1 cellular context compared by ENCODE assay signal in the genomic region with DNA sequence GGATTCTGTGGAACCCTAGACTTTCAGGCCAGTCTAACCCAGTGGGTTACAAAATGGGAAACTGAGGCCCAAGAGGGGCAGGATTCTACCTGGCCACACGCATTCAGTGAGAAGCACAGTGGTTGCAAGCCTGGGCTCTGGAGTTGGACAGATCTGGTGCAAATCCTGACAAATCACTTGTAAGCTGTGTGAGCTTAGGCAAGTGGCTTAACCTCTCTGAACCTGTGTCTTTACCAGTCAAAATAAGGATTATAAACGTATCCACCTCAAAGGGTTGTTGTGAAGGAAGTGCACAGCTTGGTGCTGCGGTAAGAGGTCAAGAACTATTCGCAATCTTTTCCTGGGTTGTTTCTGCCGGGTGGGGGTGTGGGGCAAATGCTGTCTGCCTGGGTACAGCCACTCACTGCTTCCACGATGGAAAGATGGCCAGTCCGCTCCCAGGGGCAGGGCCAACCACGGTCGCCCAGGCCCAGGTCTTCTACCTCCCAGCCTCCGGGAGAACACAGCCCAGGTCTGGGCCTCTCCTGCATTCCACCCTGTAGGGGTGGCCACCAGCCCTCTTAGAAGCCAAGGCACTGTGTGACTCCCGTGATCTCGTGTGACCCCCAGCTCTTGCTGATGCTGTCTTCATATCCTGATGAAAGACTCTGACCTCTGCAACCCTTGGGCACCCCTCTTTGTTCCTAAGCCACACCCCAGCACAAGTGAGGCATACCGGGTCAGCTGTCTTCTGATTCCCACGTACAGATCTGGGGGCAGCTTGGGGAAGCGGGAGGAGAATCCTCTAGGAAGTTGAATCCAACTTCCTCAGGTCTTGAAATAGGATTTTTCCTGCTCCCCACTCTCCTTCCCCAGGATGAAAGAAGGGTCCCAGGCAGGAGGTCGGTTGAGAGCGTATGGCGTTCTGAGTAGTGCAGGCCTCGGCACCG.
TF ChIP-seq lines count a peak whose summit lies in the region.

No MANE protein-coding gene starts in this region.

TF ChIP-seq in SK-N-SH, 30 proteins besides CTCF, POLR2A, EP300 and RAD21:
- TF ChIP-seq TAF1 (IDR thresholded peaks at IDR 0.05; ENCODE audit: borderline replicate concordance, low read depth, low read length) (no peak), NRF1 (IDR thresholded peaks at IDR 0.05; ENCODE audit: low read depth, low read length) (no peak), MXI1 (IDR thresholded peaks at IDR 0.05; ENCODE audit: low read depth, low read length) (no peak), GABPA (IDR thresholded peaks at IDR 0.05; ENCODE audit: low read depth) (no peak), RCOR1 (IDR thresholded peaks at IDR 0.05; ENCODE audit: low read length) (no peak), GATA2 (CRISPR knock-in tag; IDR thresholded peaks at IDR 0.05) (no peak), TCF12 (IDR thresholded peaks at IDR 0.05) (no peak), FOXJ3 (CRISPR knock-in tag; IDR thresholded peaks at IDR 0.05) (no peak)
- TF ChIP-seq, protein P1, sequence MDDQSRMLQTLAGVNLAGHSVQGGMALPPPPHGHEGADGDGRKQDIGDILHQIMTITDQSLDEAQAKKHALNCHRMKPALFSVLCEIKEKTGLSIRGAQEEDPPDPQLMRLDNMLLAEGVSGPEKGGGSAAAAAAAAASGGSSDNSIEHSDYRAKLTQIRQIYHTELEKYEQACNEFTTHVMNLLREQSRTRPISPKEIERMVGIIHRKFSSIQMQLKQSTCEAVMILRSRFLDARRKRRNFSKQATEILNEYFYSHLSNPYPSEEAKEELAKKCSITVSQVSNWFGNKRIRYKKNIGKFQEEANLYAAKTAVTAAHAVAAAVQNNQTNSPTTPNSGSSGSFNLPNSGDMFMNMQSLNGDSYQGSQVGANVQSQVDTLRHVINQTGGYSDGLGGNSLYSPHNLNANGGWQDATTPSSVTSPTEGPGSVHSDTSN (IDR thresholded peaks at IDR 0.05) = no peak
- TF ChIP-seq, protein P2, sequence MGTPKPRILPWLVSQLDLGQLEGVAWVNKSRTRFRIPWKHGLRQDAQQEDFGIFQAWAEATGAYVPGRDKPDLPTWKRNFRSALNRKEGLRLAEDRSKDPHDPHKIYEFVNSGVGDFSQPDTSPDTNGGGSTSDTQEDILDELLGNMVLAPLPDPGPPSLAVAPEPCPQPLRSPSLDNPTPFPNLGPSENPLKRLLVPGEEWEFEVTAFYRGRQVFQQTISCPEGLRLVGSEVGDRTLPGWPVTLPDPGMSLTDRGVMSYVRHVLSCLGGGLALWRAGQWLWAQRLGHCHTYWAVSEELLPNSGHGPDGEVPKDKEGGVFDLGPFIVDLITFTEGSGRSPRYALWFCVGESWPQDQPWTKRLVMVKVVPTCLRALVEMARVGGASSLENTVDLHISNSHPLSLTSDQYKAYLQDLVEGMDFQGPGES (IDR thresholded peaks at IDR 0.05; ENCODE audit: low read depth, low read length) = no peak
- TF ChIP-seq, protein P3, sequence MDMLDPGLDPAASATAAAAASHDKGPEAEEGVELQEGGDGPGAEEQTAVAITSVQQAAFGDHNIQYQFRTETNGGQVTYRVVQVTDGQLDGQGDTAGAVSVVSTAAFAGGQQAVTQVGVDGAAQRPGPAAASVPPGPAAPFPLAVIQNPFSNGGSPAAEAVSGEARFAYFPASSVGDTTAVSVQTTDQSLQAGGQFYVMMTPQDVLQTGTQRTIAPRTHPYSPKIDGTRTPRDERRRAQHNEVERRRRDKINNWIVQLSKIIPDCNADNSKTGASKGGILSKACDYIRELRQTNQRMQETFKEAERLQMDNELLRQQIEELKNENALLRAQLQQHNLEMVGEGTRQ (IDR thresholded peaks at IDR 0.05; ENCODE audit: borderline replicate concordance, low read depth, low read length) = no peak
- TF ChIP-seq, protein P4, sequence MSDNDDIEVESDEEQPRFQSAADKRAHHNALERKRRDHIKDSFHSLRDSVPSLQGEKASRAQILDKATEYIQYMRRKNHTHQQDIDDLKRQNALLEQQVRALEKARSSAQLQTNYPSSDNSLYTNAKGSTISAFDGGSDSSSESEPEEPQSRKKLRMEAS (IDR thresholded peaks at IDR 0.05; ENCODE audit: low read depth) = no peak
